9 cellular contexts compared by ENCODE assay signal in the genomic region with DNA sequence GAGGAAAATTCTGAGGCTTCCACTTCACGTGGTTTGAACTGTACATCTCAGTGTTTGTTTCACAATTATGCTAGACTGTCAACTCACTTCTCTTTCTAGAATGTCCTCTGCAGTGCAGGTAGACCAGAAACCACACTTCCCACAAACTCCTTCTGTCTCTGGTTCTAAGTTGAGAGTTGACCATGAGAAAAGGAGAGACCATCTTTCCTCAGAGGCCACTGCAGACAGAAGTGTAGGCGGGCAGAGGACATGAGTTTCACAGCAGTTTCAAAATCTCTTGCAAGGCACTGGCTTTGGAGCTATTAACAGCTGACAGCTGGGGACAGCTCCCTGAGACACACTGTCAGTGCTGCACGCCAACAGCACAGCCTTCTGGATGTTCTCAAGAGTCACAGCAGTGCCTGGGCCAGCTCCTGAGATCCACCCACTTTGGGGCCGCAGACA. TPM values are rescaled to one million over a fixed set of nuclear protein-coding genes. Genes with fewer than 3 reads are reported as not detected.
DNase-seq lines count a peak whose midpoint lies in the region; ATAC-seq, FAIRE-seq and TF ChIP-seq lines count a peak whose summit lies in the region.
"Had no signal": no experiment of that assay in that cellular context is flagged by ENCODE, and none has a peak within 500 bp of the region (broad histone marks: within the 10 kb centered on the region; RNA-seq: fewer than 3 reads in every experiment).

No MANE protein-coding gene starts in this region.

- peak; percentile 80 for DNase-seq in MV-4-11 (lab: John Stamatoyannopoulos, UW)
- DNase-seq in keratinocyte (ENCODE audit: low read depth, low spot score) = no peak
- no peak for DNase-seq in activated effector memory CD4-positive, alpha-beta T cell treated with anti-CD3 and anti-CD28 coated beads, Interleukin-2, amount 50 U/mL, for 16 hours
- DNase-seq in activated naive CD4-positive, alpha-beta T cell treated with anti-CD3 and anti-CD28 coated beads, Interleukin-2, amount 50 U/mL, for 72 hours (ENCODE audit: low spot score in 2 of 2) = no peak
- DNase-seq in NCI-H1930 (lab: John Stamatoyannopoulos, UW) = no peak
- DNase-seq in H54 (ENCODE audit: insufficient read length, low spot score) = no peak

- no peaks in the 10 kb centered on the region for H4K20me1 ChIP-seq in keratinocyte (ENCODE audit: control insufficient read depth, extremely low read depth, insufficient read depth, low read length)

- no peak overlapping the region for H3K27ac Mint-ChIP-seq in activated naive CD4-positive, alpha-beta T cell treated with anti-CD3 and anti-CD28 coated beads, Interleukin-2, amount 50 U/mL, for 72 hours

- peak; percentile 94 for ATAC-seq in GM18498 (IDR thresholded peaks at IDR 0.05; ENCODE audit: unreplicated experiment)
- no peak for ATAC-seq in activated naive CD4-positive, alpha-beta T cell treated with anti-CD3 and anti-CD28 coated beads, Interleukin-2, amount 50 U/mL, for 72 hours

- H3K36me3 ChIP-seq in HEK293 (ENCODE audit: control insufficient read depth in 2 of 2, insufficient read depth in 1 of 2, low read length in 2 of 2) (peaks cover 5 to 61% of the 10 kb centered on the region in 2 experiments), keratinocyte (ENCODE audit: control insufficient read depth in 2 of 2, extremely low read depth in 1 of 2, insufficient read depth in 2 of 2, low read length in 2 of 2) (peaks cover 4 to 6% of the 10 kb centered on the region in 2 experiments)

- H3K36me3 Mint-ChIP-seq in activated naive CD4-positive, alpha-beta T cell treated with anti-CD3 and anti-CD28 coated beads, Interleukin-2, amount 50 U/mL, for 72 hours = no peaks in the 10 kb centered on the region

- POLR2A ChIA-PET in HEK293 (lab: Yijun Ruan, JAX) = no interaction called here

- H3K27me3 ChIP-seq in keratinocyte (ENCODE audit: control insufficient read depth, extremely low read depth, insufficient read depth, low read length) = no peaks in the 10 kb centered on the region

- H3K4me2 ChIP-seq in keratinocyte (ENCODE audit: control insufficient read depth, extremely low read depth, insufficient read depth, low read depth, low read length) = no peak overlapping the region

- no peaks in the 10 kb centered on the region for H3K4me1 ChIP-seq in HEK293 (ENCODE audit: control insufficient read depth, insufficient read depth, low read length)
- H3K4me1 ChIP-seq in keratinocyte (ENCODE audit: control insufficient read depth, extremely low read depth, insufficient read depth, low read length) = no peaks in the 10 kb centered on the region
- H3K4me1 ChIP-seq: psoas muscle had no signal

- H2AFZ ChIP-seq in keratinocyte (ENCODE audit: control insufficient read depth, low read length) = no peak overlapping the region

- H3K27ac ChIP-seq in HEK293 (ENCODE audit: extremely low read depth, low read depth, low read length) = no peak overlapping the region
- no peak overlapping the region for H3K27ac ChIP-seq in keratinocyte (ENCODE audit: control insufficient read depth, insufficient read depth, low read length)
- H3K27ac ChIP-seq: psoas muscle had no signal

- H3K9me3 ChIP-seq in HEK293 (ENCODE audit: control insufficient read depth, insufficient read depth, low read depth, low read length) = no peaks in the 10 kb centered on the region
- no peaks in the 10 kb centered on the region for H3K9me3 ChIP-seq in keratinocyte (ENCODE audit: control insufficient read depth, low read depth, low read length)
- H3K9me3 ChIP-seq: psoas muscle had no signal

- no peaks in the 10 kb centered on the region for H3K9me3 Mint-ChIP-seq in activated naive CD4-positive, alpha-beta T cell treated with anti-CD3 and anti-CD28 coated beads, Interleukin-2, amount 50 U/mL, for 72 hours

- no peaks in the 10 kb centered on the region for H3K9me1 ChIP-seq in keratinocyte (ENCODE audit: control insufficient read depth, extremely low read depth, insufficient read depth, low read length)

- CTCF ChIA-PET in HEK293 (lab: Yijun Ruan, JAX) = interaction anchor here (2.0 to 4.6 kb wide), 2 partner anchors 156 to 177 kb away, joined by 13 to 22 read pairs; no protein-coding TSS in a partner anchor

- H3K79me2 ChIP-seq in keratinocyte (ENCODE audit: control insufficient read depth, insufficient read depth, low read length) = no peaks in the 10 kb centered on the region

- no peak overlapping the region for H3K4me3 ChIP-seq in HEK293 (ENCODE audit: low read depth, low read length)
- H3K4me3 ChIP-seq in keratinocyte (ENCODE audit: control insufficient read depth in 2 of 3, extremely low read depth in 1 of 3, insufficient read depth in 2 of 3, low read depth in 1 of 3, low read length in 3 of 3) = no peak overlapping the region
- H3K4me3 ChIP-seq: psoas muscle had no signal

- no peak for TF ChIP-seq CTCF in HEK293 (tag by site-specific recombination; IDR thresholded peaks at IDR 0.05)
- TF ChIP-seq CTCF in keratinocyte (optimal IDR thresholded peaks at IDR 0.05 in 1 of 3, IDR thresholded peaks at IDR 0.05 in 1 of 3, conservative IDR thresholded peaks at IDR 0.05 in 1 of 3; ENCODE audit: extremely low read depth in 1 of 3, insufficient read depth in 2 of 3, low read length in 3 of 3) = no peak

- H3K9ac ChIP-seq in keratinocyte (ENCODE audit: control insufficient read depth, extremely low read depth, insufficient read depth, low read length) = no peak overlapping the region

- FAIRE-seq in keratinocyte (lab: Jason Lieb, UNC) (peak; percentile 49), H54 (lab: Jason Lieb, UNC) (no peak)

- dilution Hi-C loops in keratinocyte (cut with MboI; ENCODE audit: extremely low pct_ligation_motif_present, low sequenced_read_pairs) = no loop called here

- no peak for TF ChIP-seq POLR2A in H54 (IDR thresholded peaks at IDR 0.05; ENCODE audit: low read depth, low read length)

TF ChIP-seq in HEK293, 187 proteins besides CTCF, POLR2A, EP300 and RAD21:
- TF ChIP-seq, protein P1, sequence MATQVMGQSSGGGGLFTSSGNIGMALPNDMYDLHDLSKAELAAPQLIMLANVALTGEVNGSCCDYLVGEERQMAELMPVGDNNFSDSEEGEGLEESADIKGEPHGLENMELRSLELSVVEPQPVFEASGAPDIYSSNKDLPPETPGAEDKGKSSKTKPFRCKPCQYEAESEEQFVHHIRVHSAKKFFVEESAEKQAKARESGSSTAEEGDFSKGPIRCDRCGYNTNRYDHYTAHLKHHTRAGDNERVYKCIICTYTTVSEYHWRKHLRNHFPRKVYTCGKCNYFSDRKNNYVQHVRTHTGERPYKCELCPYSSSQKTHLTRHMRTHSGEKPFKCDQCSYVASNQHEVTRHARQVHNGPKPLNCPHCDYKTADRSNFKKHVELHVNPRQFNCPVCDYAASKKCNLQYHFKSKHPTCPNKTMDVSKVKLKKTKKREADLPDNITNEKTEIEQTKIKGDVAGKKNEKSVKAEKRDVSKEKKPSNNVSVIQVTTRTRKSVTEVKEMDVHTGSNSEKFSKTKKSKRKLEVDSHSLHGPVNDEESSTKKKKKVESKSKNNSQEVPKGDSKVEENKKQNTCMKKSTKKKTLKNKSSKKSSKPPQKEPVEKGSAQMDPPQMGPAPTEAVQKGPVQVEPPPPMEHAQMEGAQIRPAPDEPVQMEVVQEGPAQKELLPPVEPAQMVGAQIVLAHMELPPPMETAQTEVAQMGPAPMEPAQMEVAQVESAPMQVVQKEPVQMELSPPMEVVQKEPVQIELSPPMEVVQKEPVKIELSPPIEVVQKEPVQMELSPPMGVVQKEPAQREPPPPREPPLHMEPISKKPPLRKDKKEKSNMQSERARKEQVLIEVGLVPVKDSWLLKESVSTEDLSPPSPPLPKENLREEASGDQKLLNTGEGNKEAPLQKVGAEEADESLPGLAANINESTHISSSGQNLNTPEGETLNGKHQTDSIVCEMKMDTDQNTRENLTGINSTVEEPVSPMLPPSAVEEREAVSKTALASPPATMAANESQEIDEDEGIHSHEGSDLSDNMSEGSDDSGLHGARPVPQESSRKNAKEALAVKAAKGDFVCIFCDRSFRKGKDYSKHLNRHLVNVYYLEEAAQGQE (tag by site-specific recombination; IDR thresholded peaks at IDR 0.05) = 0 out of 2 replicates have a peak, but pooled peaks have one; percentile 31
- no peak for TF ChIP-seq ZNF146 (tag by site-specific recombination; IDR thresholded peaks at IDR 0.05)

RNA-seq across cellular contexts. Expression of gene MOXD1, which starts 55.4 kb away (rescaled TPM):
- polyA plus RNA-seq in keratinocyte = 2.3 to 2.7 TPM (median 2.3 TPM) in 3 replicates
- 0.16 TPM for polyA plus RNA-seq in keratinocyte (2011; ENCODE audit: low read depth)
- 1.0 and 1.9 TPM in 2 replicates for polyA plus RNA-seq in keratinocyte (2011; cell fraction: cytosol; rRNA removed)
- 1.9 and 2.0 TPM in 2 replicates for polyA plus RNA-seq in keratinocyte (2011; cell fraction: nucleus; rRNA removed)
- 0.35 and 2.1 TPM in 2 replicates for polyA plus RNA-seq in keratinocyte (2012; ENCODE audit: low replicate concordance)
- 0.75 to 1.7 TPM (median 1.6 TPM) in 3 replicates for polyA minus RNA-seq in keratinocyte
- 1.2 TPM for polyA minus RNA-seq in keratinocyte (2011; cell fraction: cytosol; rRNA and poly(A)+ RNA removed)
- polyA minus RNA-seq in keratinocyte (2011; cell fraction: nucleus; rRNA and poly(A)+ RNA removed) = 2.3 TPM in 2 replicates
- under 1 TPM in 1 of 2 donors, not detected in 1; 0.07 TPM for total RNA-seq in activated naive CD4-positive, alpha-beta T cell treated with anti-CD3 and anti-CD28 coated beads, Interleukin-2, amount 50 U/mL, for 72 hours

RNA-seq across cellular contexts. Expression of gene STX7, which starts 56.2 kb away (rescaled TPM):
- polyA plus RNA-seq in keratinocyte = 28.8 to 41.0 TPM (median 34.9 TPM) in 3 replicates
- polyA plus RNA-seq in keratinocyte (2011; ENCODE audit: low read depth) = 51.1 TPM
- 18.3 and 30.3 TPM in 2 replicates for polyA plus RNA-seq in keratinocyte (2011; cell fraction: cytosol; rRNA removed)
- polyA plus RNA-seq in keratinocyte (2011; cell fraction: nucleus; rRNA removed) = 12.5 and 17.3 TPM in 2 replicates
- 25.4 and 27.8 TPM in 2 replicates for polyA plus RNA-seq in keratinocyte (2012; ENCODE audit: low replicate concordance)
- polyA minus RNA-seq in keratinocyte = 11.2 to 25.0 TPM (median 23.5 TPM) in 3 replicates
- polyA minus RNA-seq in keratinocyte (2011; cell fraction: cytosol; rRNA and poly(A)+ RNA removed) = 26.9 TPM
- 17.2 and 23.7 TPM in 2 replicates for polyA minus RNA-seq in keratinocyte (2011; cell fraction: nucleus; rRNA and poly(A)+ RNA removed)
- 10 to 100 TPM; 15.2 to 20.3 TPM for total RNA-seq in activated naive CD4-positive, alpha-beta T cell treated with anti-CD3 and anti-CD28 coated beads, Interleukin-2, amount 50 U/mL, for 72 hours
